ENCODE assay signal across 1 cellular context in the genomic region with DNA sequence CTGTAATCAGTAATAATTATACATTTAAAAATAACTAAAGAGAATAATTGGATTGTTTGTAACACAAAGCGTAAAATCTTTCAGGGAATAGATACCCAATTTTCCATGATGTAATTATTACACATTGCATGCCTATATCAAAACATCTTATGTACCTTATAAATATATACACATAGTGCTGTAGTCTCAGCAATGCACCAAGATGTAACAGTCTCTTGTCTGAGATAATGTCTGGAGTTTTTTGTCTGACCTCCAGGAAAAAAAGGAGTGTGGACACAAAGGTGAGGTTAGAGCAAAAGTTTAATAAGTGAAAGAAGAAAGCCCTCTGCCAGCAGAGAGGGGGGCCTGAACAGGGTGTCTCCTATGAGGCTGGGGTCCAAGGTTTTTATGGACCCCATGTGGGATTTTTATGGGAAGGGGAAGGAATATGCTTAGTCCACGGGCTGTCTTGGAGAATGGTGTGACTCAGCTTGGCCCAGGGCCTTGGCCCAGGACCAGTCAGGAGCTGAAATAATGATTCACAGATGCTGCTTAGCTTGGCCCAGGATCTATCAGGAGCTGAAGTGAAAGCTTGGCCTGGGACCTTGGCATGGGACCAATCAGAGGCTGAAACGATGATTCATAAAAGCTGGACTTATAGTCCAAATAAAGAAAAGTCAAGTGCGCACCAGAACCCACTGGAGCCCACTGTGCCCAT.
A peak's percentile ranks its signal among the peaks of the same experiment; 100 is the strongest.
TF ChIP-seq lines count a peak whose summit lies in the region.

No MANE protein-coding gene starts in this region.

TF ChIP-seq in HCT116, 20 proteins besides CTCF, POLR2A, EP300 and RAD21 (continued from another document):
- TF ChIP-seq, protein P1, sequence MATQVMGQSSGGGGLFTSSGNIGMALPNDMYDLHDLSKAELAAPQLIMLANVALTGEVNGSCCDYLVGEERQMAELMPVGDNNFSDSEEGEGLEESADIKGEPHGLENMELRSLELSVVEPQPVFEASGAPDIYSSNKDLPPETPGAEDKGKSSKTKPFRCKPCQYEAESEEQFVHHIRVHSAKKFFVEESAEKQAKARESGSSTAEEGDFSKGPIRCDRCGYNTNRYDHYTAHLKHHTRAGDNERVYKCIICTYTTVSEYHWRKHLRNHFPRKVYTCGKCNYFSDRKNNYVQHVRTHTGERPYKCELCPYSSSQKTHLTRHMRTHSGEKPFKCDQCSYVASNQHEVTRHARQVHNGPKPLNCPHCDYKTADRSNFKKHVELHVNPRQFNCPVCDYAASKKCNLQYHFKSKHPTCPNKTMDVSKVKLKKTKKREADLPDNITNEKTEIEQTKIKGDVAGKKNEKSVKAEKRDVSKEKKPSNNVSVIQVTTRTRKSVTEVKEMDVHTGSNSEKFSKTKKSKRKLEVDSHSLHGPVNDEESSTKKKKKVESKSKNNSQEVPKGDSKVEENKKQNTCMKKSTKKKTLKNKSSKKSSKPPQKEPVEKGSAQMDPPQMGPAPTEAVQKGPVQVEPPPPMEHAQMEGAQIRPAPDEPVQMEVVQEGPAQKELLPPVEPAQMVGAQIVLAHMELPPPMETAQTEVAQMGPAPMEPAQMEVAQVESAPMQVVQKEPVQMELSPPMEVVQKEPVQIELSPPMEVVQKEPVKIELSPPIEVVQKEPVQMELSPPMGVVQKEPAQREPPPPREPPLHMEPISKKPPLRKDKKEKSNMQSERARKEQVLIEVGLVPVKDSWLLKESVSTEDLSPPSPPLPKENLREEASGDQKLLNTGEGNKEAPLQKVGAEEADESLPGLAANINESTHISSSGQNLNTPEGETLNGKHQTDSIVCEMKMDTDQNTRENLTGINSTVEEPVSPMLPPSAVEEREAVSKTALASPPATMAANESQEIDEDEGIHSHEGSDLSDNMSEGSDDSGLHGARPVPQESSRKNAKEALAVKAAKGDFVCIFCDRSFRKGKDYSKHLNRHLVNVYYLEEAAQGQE (IDR thresholded peaks at IDR 0.05; ENCODE audit: low read depth), result no peak
- TF ChIP-seq FOSL1 (IDR thresholded peaks at IDR 0.05; ENCODE audit: low read depth) (peak; percentile 85), CBX3 (IDR thresholded peaks at IDR 0.05; ENCODE audit: low read depth) (0 out of 2 replicates have a peak, but pooled peaks have one; percentile 47), EZH2 (IDR thresholded peaks at IDR 0.05) (no peak), SIN3A (IDR thresholded peaks at IDR 0.05; ENCODE audit: low read depth) (no peak), YY1 (IDR thresholded peaks at IDR 0.05; ENCODE audit: extremely low read depth, insufficient replicate concordance, low read depth, low read length) (no peak), TCF7L2 (IDR thresholded peaks at IDR 0.05; ENCODE audit: borderline replicate concordance, extremely low read depth, insufficient read depth, insufficient read length) (peak; percentile 63), ZFX (IDR thresholded peaks at IDR 0.05) (no peak), EZH2phosphoT487 (IDR thresholded peaks at IDR 0.05; ENCODE audit: borderline replicate concordance) (no peak), SP1 (IDR thresholded peaks at IDR 0.05; ENCODE audit: low read depth) (peak; percentile 74), POLR2AphosphoS5 (IDR thresholded peaks at IDR 0.05; ENCODE audit: low read depth, low read length) (peak; percentile 70), EGR1 (IDR thresholded peaks at IDR 0.05; ENCODE audit: low read depth) (no peak), ELF1 (IDR thresholded peaks at IDR 0.05; ENCODE audit: borderline replicate concordance, low read depth) (no peak), SRF (IDR thresholded peaks at IDR 0.05; ENCODE audit: low read depth) (peak; percentile 65; the same call in 1 of the 2 replicates), ZNF274 (IDR thresholded peaks at IDR 0.05; ENCODE audit: low read depth, low read length) (no peak), JUND (IDR thresholded peaks at IDR 0.05) (peak; percentile 91)
- TF ChIP-seq, protein P2, sequence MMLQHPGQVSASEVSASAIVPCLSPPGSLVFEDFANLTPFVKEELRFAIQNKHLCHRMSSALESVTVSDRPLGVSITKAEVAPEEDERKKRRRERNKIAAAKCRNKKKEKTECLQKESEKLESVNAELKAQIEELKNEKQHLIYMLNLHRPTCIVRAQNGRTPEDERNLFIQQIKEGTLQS (IDR thresholded peaks at IDR 0.05), result no peak
- TF ChIP-seq, protein P3, sequence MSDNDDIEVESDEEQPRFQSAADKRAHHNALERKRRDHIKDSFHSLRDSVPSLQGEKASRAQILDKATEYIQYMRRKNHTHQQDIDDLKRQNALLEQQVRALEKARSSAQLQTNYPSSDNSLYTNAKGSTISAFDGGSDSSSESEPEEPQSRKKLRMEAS (IDR thresholded peaks at IDR 0.05), result no peak
- TF ChIP-seq, protein P4, sequence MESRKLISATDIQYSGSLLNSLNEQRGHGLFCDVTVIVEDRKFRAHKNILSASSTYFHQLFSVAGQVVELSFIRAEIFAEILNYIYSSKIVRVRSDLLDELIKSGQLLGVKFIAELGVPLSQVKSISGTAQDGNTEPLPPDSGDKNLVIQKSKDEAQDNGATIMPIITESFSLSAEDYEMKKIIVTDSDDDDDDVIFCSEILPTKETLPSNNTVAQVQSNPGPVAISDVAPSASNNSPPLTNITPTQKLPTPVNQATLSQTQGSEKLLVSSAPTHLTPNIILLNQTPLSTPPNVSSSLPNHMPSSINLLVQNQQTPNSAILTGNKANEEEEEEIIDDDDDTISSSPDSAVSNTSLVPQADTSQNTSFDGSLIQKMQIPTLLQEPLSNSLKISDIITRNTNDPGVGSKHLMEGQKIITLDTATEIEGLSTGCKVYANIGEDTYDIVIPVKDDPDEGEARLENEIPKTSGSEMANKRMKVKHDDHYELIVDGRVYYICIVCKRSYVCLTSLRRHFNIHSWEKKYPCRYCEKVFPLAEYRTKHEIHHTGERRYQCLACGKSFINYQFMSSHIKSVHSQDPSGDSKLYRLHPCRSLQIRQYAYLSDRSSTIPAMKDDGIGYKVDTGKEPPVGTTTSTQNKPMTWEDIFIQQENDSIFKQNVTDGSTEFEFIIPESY (IDR thresholded peaks at IDR 0.05; ENCODE audit: extremely low read depth, insufficient replicate concordance, low read length), result no peak
